ENCODE assay signal across 9 cellular contexts in genomic region chr19:10074153-10074552, GRCh38. TPM values are rescaled to one million over a fixed set of nuclear protein-coding genes. Genes with fewer than 3 reads are reported as not detected.
DNase-seq lines count a peak whose midpoint lies in the region; ATAC-seq, FAIRE-seq and TF ChIP-seq lines count a peak whose summit lies in the region.
"Had no signal": no experiment of that assay in that cellular context is flagged by ENCODE, and none has a peak within 500 bp of the region (broad histone marks: within the 10 kb centered on the region; RNA-seq: fewer than 3 reads in every experiment).

No MANE protein-coding gene starts in this region.

- intact Hi-C loops in colonic mucosa (cut with DNase I), result no loop called here

- 48 to 56% (median 54%) methylated on average over 2 of the region's 2 CpGs for WGBS in small intestine, 3 donors

- H3K27ac ChIP-seq in colonic mucosa (no peak overlapping the region), small intestine (ENCODE audit: low read depth in 1 of 2, low read length in 1 of 2) (no peak overlapping the region)
- H3K27ac ChIP-seq: thoracic aorta had no signal

- FAIRE-seq in GM12891 (lab: Jason Lieb, UNC), result peak; percentile 87
- FAIRE-seq in small intestine (lab: Jason Lieb, UNC), result no peak

- TF ChIP-seq CTCF in colonic mucosa (IDR thresholded peaks at IDR 0.05), result no peak

- H3K9me3 ChIP-seq in colonic mucosa (no peaks in the 10 kb centered on the region), small intestine (ENCODE audit: control insufficient read depth, low read depth) (no peaks in the 10 kb centered on the region)

- no peak for TF ChIP-seq POLR2A in GM12891 (IDR thresholded peaks at IDR 0.05; ENCODE audit: low read depth, low read length)

- DNase-seq in A172 (ENCODE audit: low spot score) (peak; percentile 33), GM12891 (ENCODE audit: insufficient read length, low spot score) (no peak), SKM-1 treated with dmso at 0.1 percent for 144 hours (lab: John Stamatoyannopoulos, UW; ENCODE audit: unreplicated experiment) (peak; percentile 36), colonic mucosa (peak; percentile 28), small intestine (peak; percentile 52), NCI-H146 treated with DMSO at 0.1 percent for 48 hours (lab: John Stamatoyannopoulos, UW; ENCODE audit: unreplicated experiment) (no peak), inferior parietal cortex (ENCODE audit: extremely low spot score) (no peak)

- H3K4me1 ChIP-seq in colonic mucosa (no peaks in the 10 kb centered on the region), small intestine (ENCODE audit: control insufficient read depth in 2 of 2, insufficient read depth in 1 of 2, low read depth in 1 of 2, low read length in 1 of 2) (no peaks in the 10 kb centered on the region)

- H3K4me3 ChIP-seq in colonic mucosa, result no peak overlapping the region
- no peak overlapping the region for H3K4me3 ChIP-seq in small intestine (ENCODE audit: low read depth in 1 of 2, low read length in 2 of 2)
- H3K4me3 ChIP-seq: thoracic aorta had no signal

- no peak for ATAC-seq in HG03469 (IDR thresholded peaks at IDR 0.05; ENCODE audit: unreplicated experiment)

- H3K9ac ChIP-seq in colonic mucosa (ENCODE audit: low read depth in 2 of 2, low read length in 2 of 2), result no peak overlapping the region

- H3K27me3 ChIP-seq in colonic mucosa, result no peaks in the 10 kb centered on the region
- H3K27me3 ChIP-seq in small intestine (ENCODE audit: control insufficient read depth in 2 of 2, insufficient read depth in 2 of 2, low read length in 2 of 2), result no peaks in the 10 kb centered on the region

- no peaks in the 10 kb centered on the region for H3K36me3 ChIP-seq in colonic mucosa
- no peaks in the 10 kb centered on the region for H3K36me3 ChIP-seq in small intestine (ENCODE audit: control insufficient read depth in 2 of 2, insufficient read depth in 2 of 2, low read length in 2 of 2)
- H3K36me3 ChIP-seq: thoracic aorta had no signal

TF ChIP-seq in GM12891, 5 proteins besides CTCF, POLR2A, EP300 and RAD21:
- TF ChIP-seq SPI1 (IDR thresholded peaks at IDR 0.05; ENCODE audit: low read depth, low read length) (no peak), PAX5 (IDR thresholded peaks at IDR 0.05; ENCODE audit: insufficient read depth, low read length, severe bottlenecking) (no peak), POLR2AphosphoS5 (IDR thresholded peaks at IDR 0.05; ENCODE audit: low read depth, low read length) (no peak), TAF1 (IDR thresholded peaks at IDR 0.05; ENCODE audit: low read depth, low read length) (no peak), POU2F2 (IDR thresholded peaks at IDR 0.05; ENCODE audit: low read depth, low read length) (no peak)

RNA-seq across cellular contexts. Expression of gene SHFL, which starts 12.0 kb away (rescaled TPM):
- total RNA-seq in A172 (2014; rRNA removed; shearing (Covaris generic)), result 16.5 and 20.4 TPM in 2 replicates
- 60.6 TPM for polyA plus RNA-seq in GM12891 (2012; ENCODE audit: low read depth, missing spikeins)
- total RNA-seq in colonic mucosa, result 10 to 100 TPM; 15.1 to 21.3 TPM
- polyA plus RNA-seq in small intestine, result 10 to 100 TPM; 32.5 to 60.8 (median 40.5) TPM

RNA-seq across cellular contexts. Expression of gene ANGPTL6, which starts 28.3 kb away (rescaled TPM):
- 0.47 and 0.86 TPM in 2 replicates for total RNA-seq in A172 (2014; rRNA removed; shearing (Covaris generic))
- polyA plus RNA-seq in GM12891 (2012; ENCODE audit: low read depth, missing spikeins), result 18.1 TPM
- under 1 TPM in 1 of 2 donors, not detected in 1; 0.21 TPM for total RNA-seq in colonic mucosa
- polyA plus RNA-seq in small intestine, result under 1 TPM; 0.45 to 0.72 (median 0.54) TPM
- total RNA-seq: thoracic aorta had no signal

RNA-seq across cellular contexts. Expression of gene PPAN, which starts 32.0 kb away (rescaled TPM):
- total RNA-seq in A172 (2014; rRNA removed; shearing (Covaris generic)), result 27.6 and 34.6 TPM in 2 replicates
- 87.1 TPM for polyA plus RNA-seq in GM12891 (2012; ENCODE audit: low read depth, missing spikeins)
- 10 to 100 TPM; 21.6 to 53.8 TPM for total RNA-seq in colonic mucosa
- 10 to 100 TPM; 26.2 to 48.3 (median 37.3) TPM for polyA plus RNA-seq in small intestine

RNA-seq across cellular contexts. Expression of gene P2RY11, which starts 37.3 kb away (rescaled TPM):
- total RNA-seq in A172 (2014; rRNA removed; shearing (Covaris generic)), result 1.5 and 2.9 TPM in 2 replicates
- 35.3 TPM for polyA plus RNA-seq in GM12891 (2012; ENCODE audit: low read depth, missing spikeins)
- total RNA-seq in colonic mucosa, result 10 to 100 TPM in 1 of 2 donors, 1 to 10 TPM in 1; 7.6 to 16.7 TPM
- 10 to 100 TPM in 1 of 3 donors, 1 to 10 TPM in 2; 3.8 to 14.6 (median 6.3) TPM for polyA plus RNA-seq in small intestine

RNA-seq across cellular contexts. Expression of gene EIF3G, which starts 45.5 kb away (rescaled TPM):
- 305 and 379 TPM in 2 replicates for total RNA-seq in A172 (2014; rRNA removed; shearing (Covaris generic))
- 234 TPM for polyA plus RNA-seq in GM12891 (2012; ENCODE audit: low read depth, missing spikeins)
- 100 to 1,000 TPM; 141 to 202 TPM for total RNA-seq in colonic mucosa
- polyA plus RNA-seq in small intestine, result 100 to 1,000 TPM; 138 to 218 (median 213) TPM

Comparison
In these comparisons a context has a peak if more than half of its experiments do, and no peak if none do; other contexts are left out.
1. DNase-seq: peak in A172 (single experiment), SKM-1 treated with dmso at 0.1 percent for 144 hours (single experiment), colonic mucosa (single experiment) and small intestine (single experiment); none in GM12891 (single experiment), NCI-H146 treated with DMSO at 0.1 percent for 48 hours (single experiment) and inferior parietal cortex (single experiment).